In the genomic region with DNA sequence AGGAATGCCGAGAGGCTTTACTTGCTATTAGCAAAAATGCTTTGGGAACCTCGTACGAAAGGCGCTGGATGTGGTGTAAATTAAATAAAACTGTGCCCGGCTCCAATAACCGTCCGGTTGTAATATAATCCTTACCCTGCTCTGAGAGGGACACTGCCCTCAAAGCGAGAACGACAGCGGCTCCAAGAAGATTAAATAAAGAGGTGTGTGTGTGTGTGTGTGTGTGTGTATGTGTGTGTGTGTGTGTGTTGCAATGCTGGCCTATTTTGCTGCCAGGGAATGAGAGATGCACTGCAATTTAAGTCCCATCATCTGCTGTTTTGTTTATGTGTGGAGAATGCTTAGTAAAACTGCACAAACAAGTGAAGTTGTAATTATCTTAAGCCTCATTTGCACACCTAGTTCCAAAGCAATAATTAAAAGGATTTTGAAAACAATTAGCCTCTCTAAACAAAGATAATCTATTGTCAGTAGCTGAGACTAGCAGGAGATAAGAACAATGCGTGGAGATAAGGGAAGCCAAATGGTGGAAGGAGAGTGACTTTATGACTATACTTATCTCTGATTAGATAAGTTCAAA, we compare ENCODE assay signal across 1 cellular context.
TF ChIP-seq lines count a peak whose summit lies in the region.

No MANE protein-coding gene starts in this region.

TF ChIP-seq in HEK293, 187 proteins besides CTCF, POLR2A, EP300 and RAD21 (continued from another document and continues in another):
- TF ChIP-seq, protein P1, sequence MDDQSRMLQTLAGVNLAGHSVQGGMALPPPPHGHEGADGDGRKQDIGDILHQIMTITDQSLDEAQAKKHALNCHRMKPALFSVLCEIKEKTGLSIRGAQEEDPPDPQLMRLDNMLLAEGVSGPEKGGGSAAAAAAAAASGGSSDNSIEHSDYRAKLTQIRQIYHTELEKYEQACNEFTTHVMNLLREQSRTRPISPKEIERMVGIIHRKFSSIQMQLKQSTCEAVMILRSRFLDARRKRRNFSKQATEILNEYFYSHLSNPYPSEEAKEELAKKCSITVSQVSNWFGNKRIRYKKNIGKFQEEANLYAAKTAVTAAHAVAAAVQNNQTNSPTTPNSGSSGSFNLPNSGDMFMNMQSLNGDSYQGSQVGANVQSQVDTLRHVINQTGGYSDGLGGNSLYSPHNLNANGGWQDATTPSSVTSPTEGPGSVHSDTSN (CRISPR knock-in tag; IDR thresholded peaks at IDR 0.05) = no peak
- TF ChIP-seq, protein P2, sequence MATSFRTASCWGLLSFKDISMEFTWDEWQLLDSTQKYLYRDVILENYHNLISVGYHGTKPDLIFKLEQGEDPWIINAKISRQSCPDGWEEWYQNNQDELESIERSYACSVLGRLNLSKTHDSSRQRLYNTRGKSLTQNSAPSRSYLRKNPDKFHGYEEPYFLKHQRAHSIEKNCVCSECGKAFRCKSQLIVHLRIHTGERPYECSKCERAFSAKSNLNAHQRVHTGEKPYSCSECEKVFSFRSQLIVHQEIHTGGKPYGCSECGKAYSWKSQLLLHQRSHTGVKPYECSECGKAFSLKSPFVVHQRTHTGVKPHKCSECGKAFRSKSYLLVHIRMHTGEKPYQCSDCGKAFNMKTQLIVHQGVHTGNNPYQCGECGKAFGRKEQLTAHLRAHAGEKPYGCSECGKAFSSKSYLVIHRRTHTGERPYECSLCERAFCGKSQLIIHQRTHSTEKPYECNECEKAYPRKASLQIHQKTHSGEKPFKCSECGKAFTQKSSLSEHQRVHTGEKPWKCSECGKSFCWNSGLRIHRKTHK (tag by site-specific recombination; IDR thresholded peaks at IDR 0.05) = no peak
- TF ChIP-seq ZNF785 (tag by site-specific recombination; IDR thresholded peaks at IDR 0.05) (no peak), ZXDB (tag by site-specific recombination; IDR thresholded peaks at IDR 0.05) (peak; percentile 84), ZNF76 (tag by site-specific recombination; IDR thresholded peaks at IDR 0.05; ENCODE audit: borderline replicate concordance, low read depth) (0 out of 2 replicates have a peak, but pooled peaks have one; percentile 21), OVOL3 (tag by site-specific recombination; IDR thresholded peaks at IDR 0.05) (peak; percentile 61; the same call in 1 of the 2 replicates), ZNF501 (tag by site-specific recombination; IDR thresholded peaks at IDR 0.05) (peak; percentile 87), ZSCAN30 (tag by site-specific recombination; IDR thresholded peaks at IDR 0.05) (no peak), ZNF394 (tag by site-specific recombination; IDR thresholded peaks at IDR 0.05; ENCODE audit: borderline replicate concordance) (peak; percentile 35; the same call in 1 of the 2 replicates), KLF10 (tag by site-specific recombination; IDR thresholded peaks at IDR 0.05) (0 out of 2 replicates have a peak, but pooled peaks have one; percentile 11), ZNF223 (tag by site-specific recombination; IDR thresholded peaks at IDR 0.05) (no peak), ZNF747 (tag by site-specific recombination; IDR thresholded peaks at IDR 0.05) (no peak), YY1 (tag by site-specific recombination; IDR thresholded peaks at IDR 0.05) (no peak), ZNF433 (tag by site-specific recombination; IDR thresholded peaks at IDR 0.05; ENCODE audit: low read depth) (no peak), SETDB1 (IDR thresholded peaks at IDR 0.05; ENCODE audit: insufficient read length, low read length) (no peak), ZNF404 (tag by site-specific recombination; IDR thresholded peaks at IDR 0.05) (no peak), GLI4 (tag by site-specific recombination; IDR thresholded peaks at IDR 0.05) (no peak), GFI1B (tag by site-specific recombination; IDR thresholded peaks at IDR 0.05) (0 out of 2 replicates have a peak, but pooled peaks have one; percentile 35), ZNF214 (tag by site-specific recombination; IDR thresholded peaks at IDR 0.05; ENCODE audit: borderline replicate concordance) (no peak), TCF7L2 (IDR thresholded peaks at IDR 0.05; ENCODE audit: borderline replicate concordance, low read depth, low read length) (peak; percentile 93), ZBTB20 (tag by site-specific recombination; IDR thresholded peaks at IDR 0.05) (no peak; the same call in 1 of the 2 replicates), ZNF169 (tag by site-specific recombination; IDR thresholded peaks at IDR 0.05) (no peak), ZNF302 (tag by site-specific recombination; IDR thresholded peaks at IDR 0.05; ENCODE audit: low read depth) (no peak), SCRT1 (tag by site-specific recombination; IDR thresholded peaks at IDR 0.05; ENCODE audit: borderline replicate concordance) (0 out of 2 replicates have a peak, but pooled peaks have one; percentile 48), IKZF3 (tag by site-specific recombination; IDR thresholded peaks at IDR 0.05) (no peak), ZNF133 (tag by site-specific recombination; IDR thresholded peaks at IDR 0.05) (no peak), ZNF660 (tag by site-specific recombination; IDR thresholded peaks at IDR 0.05) (no peak), ZNF792 (tag by site-specific recombination; IDR thresholded peaks at IDR 0.05) (0 out of 2 replicates have a peak, but pooled peaks have one; percentile 36), ZNF530 (tag by site-specific recombination; IDR thresholded peaks at IDR 0.05; ENCODE audit: low read depth) (no peak), ZNF16 (tag by site-specific recombination; IDR thresholded peaks at IDR 0.05; ENCODE audit: low read depth) (no peak)
- TF ChIP-seq, protein P3, sequence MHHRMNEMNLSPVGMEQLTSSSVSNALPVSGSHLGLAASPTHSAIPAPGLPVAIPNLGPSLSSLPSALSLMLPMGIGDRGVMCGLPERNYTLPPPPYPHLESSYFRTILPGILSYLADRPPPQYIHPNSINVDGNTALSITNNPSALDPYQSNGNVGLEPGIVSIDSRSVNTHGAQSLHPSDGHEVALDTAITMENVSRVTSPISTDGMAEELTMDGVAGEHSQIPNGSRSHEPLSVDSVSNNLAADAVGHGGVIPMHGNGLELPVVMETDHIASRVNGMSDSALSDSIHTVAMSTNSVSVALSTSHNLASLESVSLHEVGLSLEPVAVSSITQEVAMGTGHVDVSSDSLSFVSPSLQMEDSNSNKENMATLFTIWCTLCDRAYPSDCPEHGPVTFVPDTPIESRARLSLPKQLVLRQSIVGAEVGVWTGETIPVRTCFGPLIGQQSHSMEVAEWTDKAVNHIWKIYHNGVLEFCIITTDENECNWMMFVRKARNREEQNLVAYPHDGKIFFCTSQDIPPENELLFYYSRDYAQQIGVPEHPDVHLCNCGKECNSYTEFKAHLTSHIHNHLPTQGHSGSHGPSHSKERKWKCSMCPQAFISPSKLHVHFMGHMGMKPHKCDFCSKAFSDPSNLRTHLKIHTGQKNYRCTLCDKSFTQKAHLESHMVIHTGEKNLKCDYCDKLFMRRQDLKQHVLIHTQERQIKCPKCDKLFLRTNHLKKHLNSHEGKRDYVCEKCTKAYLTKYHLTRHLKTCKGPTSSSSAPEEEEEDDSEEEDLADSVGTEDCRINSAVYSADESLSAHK (tag by site-specific recombination; IDR thresholded peaks at IDR 0.05) = peak; percentile 76
- TF ChIP-seq, protein P4, sequence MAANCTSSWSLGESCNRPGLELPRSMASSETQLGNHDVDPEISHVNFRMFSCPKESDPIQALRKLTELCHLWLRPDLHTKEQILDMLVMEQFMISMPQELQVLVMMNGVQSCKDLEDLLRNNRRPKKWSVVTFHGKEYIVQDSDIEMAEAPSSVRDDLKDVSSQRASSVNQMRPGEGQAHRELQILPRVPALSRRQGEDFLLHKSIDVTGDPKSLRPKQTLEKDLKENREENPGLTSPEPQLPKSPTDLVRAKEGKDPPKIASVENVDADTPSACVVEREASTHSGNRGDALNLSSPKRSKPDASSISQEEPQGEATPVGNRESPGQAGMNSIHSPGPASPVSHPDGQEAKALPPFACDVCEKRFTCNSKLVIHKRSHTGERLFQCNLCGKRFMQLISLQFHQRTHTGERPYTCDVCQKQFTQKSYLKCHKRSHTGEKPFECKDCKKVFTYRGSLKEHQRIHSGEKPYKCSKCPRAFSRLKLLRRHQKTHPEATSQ (tag by site-specific recombination; IDR thresholded peaks at IDR 0.05) = no peak
- TF ChIP-seq, protein P5, sequence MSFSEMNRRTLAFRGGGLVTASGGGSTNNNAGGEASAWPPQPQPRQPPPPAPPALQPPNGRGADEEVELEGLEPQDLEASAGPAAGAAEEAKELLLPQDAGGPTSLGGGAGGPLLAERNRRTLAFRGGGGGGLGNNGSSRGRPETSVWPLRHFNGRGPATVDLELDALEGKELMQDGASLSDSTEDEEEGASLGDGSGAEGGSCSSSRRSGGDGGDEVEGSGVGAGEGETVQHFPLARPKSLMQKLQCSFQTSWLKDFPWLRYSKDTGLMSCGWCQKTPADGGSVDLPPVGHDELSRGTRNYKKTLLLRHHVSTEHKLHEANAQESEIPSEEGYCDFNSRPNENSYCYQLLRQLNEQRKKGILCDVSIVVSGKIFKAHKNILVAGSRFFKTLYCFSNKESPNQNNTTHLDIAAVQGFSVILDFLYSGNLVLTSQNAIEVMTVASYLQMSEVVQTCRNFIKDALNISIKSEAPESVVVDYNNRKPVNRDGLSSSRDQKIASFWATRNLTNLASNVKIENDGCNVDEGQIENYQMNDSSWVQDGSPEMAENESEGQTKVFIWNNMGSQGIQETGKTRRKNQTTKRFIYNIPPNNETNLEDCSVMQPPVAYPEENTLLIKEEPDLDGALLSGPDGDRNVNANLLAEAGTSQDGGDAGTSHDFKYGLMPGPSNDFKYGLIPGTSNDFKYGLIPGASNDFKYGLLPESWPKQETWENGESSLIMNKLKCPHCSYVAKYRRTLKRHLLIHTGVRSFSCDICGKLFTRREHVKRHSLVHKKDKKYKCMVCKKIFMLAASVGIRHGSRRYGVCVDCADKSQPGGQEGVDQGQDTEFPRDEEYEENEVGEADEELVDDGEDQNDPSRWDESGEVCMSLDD (tag by site-specific recombination; IDR thresholded peaks at IDR 0.05) = peak; percentile 71
- TF ChIP-seq, protein P6, sequence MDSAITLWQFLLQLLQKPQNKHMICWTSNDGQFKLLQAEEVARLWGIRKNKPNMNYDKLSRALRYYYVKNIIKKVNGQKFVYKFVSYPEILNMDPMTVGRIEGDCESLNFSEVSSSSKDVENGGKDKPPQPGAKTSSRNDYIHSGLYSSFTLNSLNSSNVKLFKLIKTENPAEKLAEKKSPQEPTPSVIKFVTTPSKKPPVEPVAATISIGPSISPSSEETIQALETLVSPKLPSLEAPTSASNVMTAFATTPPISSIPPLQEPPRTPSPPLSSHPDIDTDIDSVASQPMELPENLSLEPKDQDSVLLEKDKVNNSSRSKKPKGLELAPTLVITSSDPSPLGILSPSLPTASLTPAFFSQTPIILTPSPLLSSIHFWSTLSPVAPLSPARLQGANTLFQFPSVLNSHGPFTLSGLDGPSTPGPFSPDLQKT (IDR thresholded peaks at IDR 0.05; ENCODE audit: borderline replicate concordance, low read depth, low read length) = no peak
- TF ChIP-seq, protein P7, sequence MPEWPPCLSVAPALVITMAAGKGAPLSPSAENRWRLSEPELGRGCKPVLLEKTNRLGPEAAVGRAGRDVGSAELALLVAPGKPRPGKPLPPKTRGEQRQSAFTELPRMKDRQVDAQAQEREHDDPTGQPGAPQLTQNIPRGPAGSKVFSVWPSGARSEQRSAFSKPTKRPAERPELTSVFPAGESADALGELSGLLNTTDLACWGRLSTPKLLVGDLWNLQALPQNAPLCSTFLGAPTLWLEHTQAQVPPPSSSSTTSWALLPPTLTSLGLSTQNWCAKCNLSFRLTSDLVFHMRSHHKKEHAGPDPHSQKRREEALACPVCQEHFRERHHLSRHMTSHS (tag by site-specific recombination; IDR thresholded peaks at IDR 0.05) = 0 out of 2 replicates have a peak, but pooled peaks have one; percentile 16
- TF ChIP-seq, protein P8, sequence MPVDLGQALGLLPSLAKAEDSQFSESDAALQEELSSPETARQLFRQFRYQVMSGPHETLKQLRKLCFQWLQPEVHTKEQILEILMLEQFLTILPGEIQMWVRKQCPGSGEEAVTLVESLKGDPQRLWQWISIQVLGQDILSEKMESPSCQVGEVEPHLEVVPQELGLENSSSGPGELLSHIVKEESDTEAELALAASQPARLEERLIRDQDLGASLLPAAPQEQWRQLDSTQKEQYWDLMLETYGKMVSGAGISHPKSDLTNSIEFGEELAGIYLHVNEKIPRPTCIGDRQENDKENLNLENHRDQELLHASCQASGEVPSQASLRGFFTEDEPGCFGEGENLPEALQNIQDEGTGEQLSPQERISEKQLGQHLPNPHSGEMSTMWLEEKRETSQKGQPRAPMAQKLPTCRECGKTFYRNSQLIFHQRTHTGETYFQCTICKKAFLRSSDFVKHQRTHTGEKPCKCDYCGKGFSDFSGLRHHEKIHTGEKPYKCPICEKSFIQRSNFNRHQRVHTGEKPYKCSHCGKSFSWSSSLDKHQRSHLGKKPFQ (tag by site-specific recombination; IDR thresholded peaks at IDR 0.05) = peak; percentile 69
- TF ChIP-seq, protein P9, sequence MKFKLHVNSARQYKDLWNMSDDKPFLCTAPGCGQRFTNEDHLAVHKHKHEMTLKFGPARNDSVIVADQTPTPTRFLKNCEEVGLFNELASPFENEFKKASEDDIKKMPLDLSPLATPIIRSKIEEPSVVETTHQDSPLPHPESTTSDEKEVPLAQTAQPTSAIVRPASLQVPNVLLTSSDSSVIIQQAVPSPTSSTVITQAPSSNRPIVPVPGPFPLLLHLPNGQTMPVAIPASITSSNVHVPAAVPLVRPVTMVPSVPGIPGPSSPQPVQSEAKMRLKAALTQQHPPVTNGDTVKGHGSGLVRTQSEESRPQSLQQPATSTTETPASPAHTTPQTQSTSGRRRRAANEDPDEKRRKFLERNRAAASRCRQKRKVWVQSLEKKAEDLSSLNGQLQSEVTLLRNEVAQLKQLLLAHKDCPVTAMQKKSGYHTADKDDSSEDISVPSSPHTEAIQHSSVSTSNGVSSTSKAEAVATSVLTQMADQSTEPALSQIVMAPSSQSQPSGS (tag by site-specific recombination; IDR thresholded peaks at IDR 0.05; ENCODE audit: low read depth) = no peak
- TF ChIP-seq, protein P10, sequence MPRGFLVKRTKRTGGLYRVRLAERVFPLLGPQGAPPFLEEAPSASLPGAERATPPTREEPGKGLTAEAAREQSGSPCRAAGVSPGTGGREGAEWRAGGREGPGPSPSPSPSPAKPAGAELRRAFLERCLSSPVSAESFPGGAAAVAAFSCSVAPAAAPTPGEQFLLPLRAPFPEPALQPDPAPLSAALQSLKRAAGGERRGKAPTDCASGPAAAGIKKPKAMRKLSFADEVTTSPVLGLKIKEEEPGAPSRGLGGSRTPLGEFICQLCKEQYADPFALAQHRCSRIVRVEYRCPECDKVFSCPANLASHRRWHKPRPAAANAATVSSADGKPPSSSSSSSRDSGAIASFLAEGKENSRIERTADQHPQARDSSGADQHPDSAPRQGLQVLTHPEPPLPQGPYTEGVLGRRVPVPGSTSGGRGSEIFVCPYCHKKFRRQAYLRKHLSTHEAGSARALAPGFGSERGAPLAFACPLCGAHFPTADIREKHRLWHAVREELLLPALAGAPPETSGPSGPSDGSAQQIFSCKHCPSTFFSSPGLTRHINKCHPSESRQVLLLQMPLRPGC (tag by site-specific recombination; IDR thresholded peaks at IDR 0.05) = peak; percentile 88
